ENCODE assay signal across 1 cellular context in the genomic region with DNA sequence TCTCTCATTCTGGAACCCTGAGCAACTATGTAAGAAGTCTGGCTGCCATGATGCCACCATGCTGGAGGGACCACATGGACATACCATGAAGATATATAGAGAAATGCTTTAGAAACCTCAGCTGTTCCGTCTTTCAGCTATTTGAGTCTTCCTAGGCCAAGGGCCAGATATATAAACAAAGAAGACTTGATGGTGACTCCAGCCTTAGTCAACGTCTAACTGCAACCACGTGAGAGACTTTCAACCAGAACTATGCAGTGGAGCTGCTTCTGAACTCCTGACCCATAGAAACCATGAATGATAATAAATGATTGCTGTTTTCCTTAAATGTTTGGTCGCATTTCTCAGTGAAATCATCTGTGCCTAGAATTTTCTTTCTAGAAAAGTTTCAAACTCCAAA.
TF ChIP-seq lines count a peak whose summit lies in the region.

No MANE protein-coding gene starts in this region.

TF ChIP-seq in IMR-90, 13 proteins besides CTCF, POLR2A, EP300 and RAD21 (continued from another document):
- TF ChIP-seq, protein P1, sequence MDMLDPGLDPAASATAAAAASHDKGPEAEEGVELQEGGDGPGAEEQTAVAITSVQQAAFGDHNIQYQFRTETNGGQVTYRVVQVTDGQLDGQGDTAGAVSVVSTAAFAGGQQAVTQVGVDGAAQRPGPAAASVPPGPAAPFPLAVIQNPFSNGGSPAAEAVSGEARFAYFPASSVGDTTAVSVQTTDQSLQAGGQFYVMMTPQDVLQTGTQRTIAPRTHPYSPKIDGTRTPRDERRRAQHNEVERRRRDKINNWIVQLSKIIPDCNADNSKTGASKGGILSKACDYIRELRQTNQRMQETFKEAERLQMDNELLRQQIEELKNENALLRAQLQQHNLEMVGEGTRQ (IDR thresholded peaks at IDR 0.05; ENCODE audit: low read depth, low read length) = peak; percentile 77
TF ChIP-seq in IMR-90: peak in this region for 4.
